In the genomic region with DNA sequence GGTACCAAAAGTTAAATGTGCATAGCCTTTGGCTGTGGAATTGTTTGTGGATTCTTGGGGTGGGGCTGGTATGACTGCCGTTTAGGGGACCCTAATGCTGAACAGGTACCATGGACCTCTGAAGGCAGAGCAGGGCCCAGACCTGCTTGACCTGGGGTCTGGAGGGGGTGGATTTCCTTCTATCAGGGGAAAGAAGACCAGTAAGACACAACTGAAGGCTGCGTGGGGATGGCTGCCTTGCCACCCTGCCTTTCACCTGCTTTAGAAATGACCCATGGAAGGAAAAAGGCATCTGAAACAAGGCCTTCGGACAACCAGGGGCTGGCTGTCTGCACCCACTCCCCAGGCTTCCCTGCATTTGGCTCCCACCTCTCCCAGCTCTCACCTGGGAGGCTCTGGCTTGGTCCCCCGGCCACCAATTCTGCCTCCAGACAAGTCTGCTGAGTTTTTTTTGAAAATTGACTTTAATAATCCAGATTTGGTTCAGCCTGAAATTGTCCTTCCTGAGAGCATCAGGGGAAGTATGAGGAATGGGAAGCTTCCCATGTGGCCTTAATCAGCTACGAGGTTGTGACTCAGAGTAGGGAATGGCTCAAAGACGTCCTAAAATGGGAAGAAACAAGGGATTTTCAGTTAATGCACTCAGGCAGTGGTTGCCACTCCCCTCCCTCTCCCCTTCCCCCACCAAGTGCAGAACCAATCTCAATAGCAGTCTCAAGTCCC, we compare ENCODE assay signal across 21 cellular contexts. TPM values are rescaled to one million over a fixed set of nuclear protein-coding genes. Genes with fewer than 3 reads are reported as not detected.
DNase-seq lines count a peak whose midpoint lies in the region; ATAC-seq and TF ChIP-seq lines count a peak whose summit lies in the region.
"Had no signal": no experiment of that assay in that cellular context is flagged by ENCODE, and none has a peak within 500 bp of the region (broad histone marks: within the 10 kb centered on the region; RNA-seq: fewer than 3 reads in every experiment).

No MANE protein-coding gene starts in this region.

- H3K4me3 ChIP-seq in astrocyte of the spinal cord (ENCODE audit: low read depth, low read length) (no peak overlapping the region), fibroblast of villous mesenchyme (ENCODE audit: low read depth, low read length) (no peak overlapping the region)
- H3K4me3 ChIP-seq: HAP-1, sigmoid colon, thyroid gland had no signal

- ATAC-seq in GM21526 (IDR thresholded peaks at IDR 0.05; ENCODE audit: low FRiP score, unreplicated experiment), result no peak
- ATAC-seq: naive thymus-derived CD4-positive, alpha-beta T cell; stimulated activated naive B cell treated with anti-CD40 and anti-IgM and Interleukin-4, amounts not matched to agents 10 μg/mL and 1 μg/mL and 100 μg/mL, for 72 hours had no signal

- no peak for TF ChIP-seq CTCF in astrocyte of the spinal cord (IDR thresholded peaks at IDR 0.05; ENCODE audit: low read depth, low read length)
- TF ChIP-seq CTCF in fibroblast of villous mesenchyme (IDR thresholded peaks at IDR 0.05; ENCODE audit: insufficient read depth, low read depth, low read length), result no peak

- DNase-seq in GM04504 (ENCODE audit: low read depth) (peak; percentile 63), astrocyte of the spinal cord (ENCODE audit: low read depth, low spot score) (peak; percentile 5), fibroblast of villous mesenchyme (ENCODE audit: low read depth) (peak; percentile 11), NCI-H2029 (lab: John Stamatoyannopoulos, UW) (no peak), ureter (ENCODE audit: low spot score) (no peak), SKM-1 treated with dmso at 0.1 percent for 144 hours (lab: John Stamatoyannopoulos, UW; ENCODE audit: unreplicated experiment) (no peak)
- DNase-seq: central memory CD4-positive, alpha-beta T cell; DMS 273 treated with DMSO at 0.1 percent for 48 hours; foreskin melanocyte; GF-D8; kidney; naive thymus-derived CD4-positive, alpha-beta T cell; sigmoid colon; stimulated activated naive B cell treated with anti-CD40 and anti-IgM and Interleukin-4, amounts not matched to agents 10 μg/mL and 1 μg/mL and 100 μg/mL, for 72 hours; T-helper 9 cell; thyroid gland had no signal

- in situ Hi-C loops in astrocyte of the spinal cord (cut with HindIII; ENCODE audit: low sequenced_read_pairs), result no loop called here

RNA-seq across cellular contexts. Expression of gene RESP18, which starts 17.8 kb away (rescaled TPM):
- total RNA-seq in fibroblast of villous mesenchyme (not detected in 2 replicates), ureter (not detected)
- total RNA-seq: activated CD8-positive, alpha-beta memory T cell treated with anti-CD3 and anti-CD28 coated beads for 36 hours; kidney; lung microvascular endothelial cell; naive thymus-derived CD4-positive, alpha-beta T cell; sigmoid colon; SK-MEL-5; thyroid gland had no signal

RNA-seq across cellular contexts. Expression of gene DNPEP, which starts 37.3 kb away (rescaled TPM):
- 64.8 and 65.7 TPM in 2 replicates for total RNA-seq in fibroblast of villous mesenchyme
- 86.6 TPM for total RNA-seq in ureter

RNA-seq across cellular contexts. Expression of gene PTPRN, which starts 41.2 kb away (rescaled TPM):
- 0.86 and 0.97 TPM in 2 replicates for total RNA-seq in fibroblast of villous mesenchyme
- total RNA-seq in ureter, result not detected
- total RNA-seq: kidney, lung microvascular endothelial cell had no signal

Comparison
In these comparisons a context has a peak if more than half of its experiments do, and no peak if none do; other contexts are left out.
1. DNase-seq: peak in GM04504 (single experiment), astrocyte of the spinal cord (single experiment) and fibroblast of villous mesenchyme (single experiment); none in NCI-H2029 (single experiment), ureter (single experiment) and SKM-1 treated with dmso at 0.1 percent for 144 hours (single experiment).